16 cellular contexts compared by ENCODE assay signal in the genomic region with DNA sequence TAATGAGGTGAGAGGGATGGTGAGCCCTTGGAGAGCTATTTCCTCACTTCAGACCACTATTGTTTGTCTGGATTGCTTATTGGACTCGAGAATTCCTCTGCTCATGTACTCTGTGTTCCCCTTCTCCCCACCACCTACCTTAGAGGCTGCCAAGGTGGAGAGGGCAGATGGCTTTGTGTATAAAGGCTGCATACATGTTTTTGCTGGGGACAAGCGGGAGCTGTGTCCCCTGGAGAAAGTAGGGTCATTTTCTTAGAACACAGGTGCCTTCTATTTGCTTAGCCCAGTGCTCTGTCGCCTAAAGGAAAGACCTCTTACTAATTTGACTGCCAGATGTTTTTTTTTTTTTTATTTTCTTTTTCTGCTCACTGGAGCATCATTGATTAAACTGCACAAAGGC. TPM values are rescaled to one million over a fixed set of nuclear protein-coding genes. Genes with fewer than 3 reads are reported as not detected.
DNase-seq lines count a peak whose midpoint lies in the region; ATAC-seq and TF ChIP-seq lines count a peak whose summit lies in the region.
"Had no signal": no experiment of that assay in that cellular context is flagged by ENCODE, and none has a peak within 500 bp of the region (broad histone marks: within the 10 kb centered on the region; RNA-seq: fewer than 3 reads in every experiment).

No MANE protein-coding gene starts in this region.

- H3K27ac ChIP-seq in GM23338 (ENCODE audit: low read depth): peak overlapping the region; percentile 75; the same call in 1 of the 2 replicates
- H3K27ac ChIP-seq in IMR-90 (ENCODE audit: insufficient read depth, low read length): no peak overlapping the region
- H3K27ac ChIP-seq: C4-2B, SK-N-MC had no signal

- H3K27ac Mint-ChIP-seq in GM23338 (no peak overlapping the region; the same call in 1 of the 2 replicates), T-helper 17 cell (peak overlapping the region; percentile 73)
- peak overlapping the region in 6 of 10 donors; percentile 2 to 40 (median 24) for H3K27ac Mint-ChIP-seq in naive thymus-derived CD8-positive, alpha-beta T cell
- H3K27ac Mint-ChIP-seq in activated naive CD4-positive, alpha-beta T cell treated with anti-CD3 and anti-CD28 coated beads, Interleukin-2, amount 10 ng/mL, durations not matched to agents 7 days and 5 days: no peak overlapping the region

- H3K9me3 ChIP-seq in IMR-90 (ENCODE audit: control insufficient read depth, insufficient read depth, low read length) (no peaks in the 10 kb centered on the region), T-helper 17 cell (ENCODE audit: control insufficient read depth, low read length, poor library complexity, severe bottlenecking) (no peaks in the 10 kb centered on the region)

- peaks cover 35 to 79% of the 10 kb centered on the region in 2 experiments for H3K79me1 ChIP-seq in IMR-90 (ENCODE audit: low read depth in 1 of 2, low read length in 2 of 2)

- no peaks in the 10 kb centered on the region for H3K9me3 Mint-ChIP-seq in GM23338
- no peaks in the 10 kb centered on the region for H3K9me3 Mint-ChIP-seq in naive thymus-derived CD8-positive, alpha-beta T cell
- H3K9me3 Mint-ChIP-seq in activated naive CD4-positive, alpha-beta T cell treated with anti-CD3 and anti-CD28 coated beads, Interleukin-2, amount 10 ng/mL, durations not matched to agents 7 days and 5 days: peaks cover 3% of the 10 kb centered on the region

- dilution Hi-C loops in IMR-90 (cut with HindIII; ENCODE audit: low sequenced_read_pairs, unreplicated experiment): no loop called here

- peaks cover 37% of the 10 kb centered on the region for H3K79me2 ChIP-seq in GM23338 (replicated peaks; ENCODE audit: insufficient read depth)

- no peak overlapping the region for H2BK15ac ChIP-seq in IMR-90 (ENCODE audit: low read depth, low read length)

- H3F3A ChIP-seq in GM23338 (replicated peaks; ENCODE audit: low read depth): no peaks in the 10 kb centered on the region

- H4K5ac ChIP-seq in IMR-90 (ENCODE audit: low read depth, low read length): no peak overlapping the region

- no peak overlapping the region for H3K14ac ChIP-seq in IMR-90 (replicated peaks; ENCODE audit: low read depth, low read length)

- H2AFZ ChIP-seq in GM23338 (no peak overlapping the region), IMR-90 (replicated peaks; ENCODE audit: low read length, poor library complexity) (no peak overlapping the region)

- H2BK120ac ChIP-seq in IMR-90 (ENCODE audit: low read depth, low read length): no peak overlapping the region

- H3K18ac ChIP-seq in IMR-90 (ENCODE audit: low read depth, low read length): no peak overlapping the region

- H3K4me3 ChIP-seq in GM23338 (no peak overlapping the region), IMR-90 (ENCODE audit: insufficient read depth, low read depth, low read length) (no peak overlapping the region)
- H3K4me3 ChIP-seq: K562, SK-N-MC had no signal

- H3K36me3 ChIP-seq in GM23338 (ENCODE audit: insufficient read depth) (no peaks in the 10 kb centered on the region), IMR-90 (ENCODE audit: control insufficient read depth, insufficient read depth, low read length) (no peaks in the 10 kb centered on the region)

- no peak overlapping the region for H4K8ac ChIP-seq in IMR-90 (ENCODE audit: low read depth in 2 of 2, low read length in 2 of 2)

- CTCF ChIA-PET in IMR-90 (lab: Yijun Ruan, JAX): no interaction called here
- CTCF ChIA-PET in activated naive CD4-positive, alpha-beta T cell treated with anti-CD3 and anti-CD28 coated beads, Interleukin-2, amount 10 ng/mL, durations not matched to agents 7 days and 5 days (lab: Charles Lee): interaction anchor here (0.6 kb wide), 1 partner anchor 37 kb away, joined by 3 read pairs; no protein-coding TSS in a partner anchor

- H3K23ac ChIP-seq in IMR-90 (ENCODE audit: low read depth, low read length): no peak overlapping the region

- BruUV-seq in IMR-90 (replicated peaks; lab: Mats Ljungman, UMichigan): no TSS peak

- peak overlapping the region; percentile 11; the same call in 1 of the 2 replicates for H2AK5ac ChIP-seq in IMR-90 (ENCODE audit: low read depth, low read length)

- intact Hi-C loops in IMR-90 (cut with micrococcal nuclease): no loop called here

- H3K4ac ChIP-seq in IMR-90 (ENCODE audit: low read depth, low read length): no peak overlapping the region

- no peak overlapping the region for H3K4me2 ChIP-seq in GM23338
- H3K4me2 ChIP-seq in IMR-90 (ENCODE audit: low read depth, low read length): no peak overlapping the region

- no peak for TF ChIP-seq POLR2A in IMR-90 (IDR thresholded peaks at IDR 0.05; ENCODE audit: low read depth, low read length)

- H3K36me3 Mint-ChIP-seq in GM23338 (ENCODE audit: low read depth) (no peaks in the 10 kb centered on the region), T-helper 17 cell (ENCODE audit: low read depth) (no peaks in the 10 kb centered on the region)
- peaks cover 0 to 6% (median 0%) of the 10 kb centered on the region in 3 donors for H3K36me3 Mint-ChIP-seq in naive thymus-derived CD8-positive, alpha-beta T cell
- no peaks in the 10 kb centered on the region for H3K36me3 Mint-ChIP-seq in activated naive CD4-positive, alpha-beta T cell treated with anti-CD3 and anti-CD28 coated beads, Interleukin-2, amount 10 ng/mL, durations not matched to agents 7 days and 5 days

- no peak overlapping the region for H3K56ac ChIP-seq in IMR-90 (ENCODE audit: extremely low read depth, insufficient read depth, low read length)

- H2BK5ac ChIP-seq in IMR-90 (ENCODE audit: low read depth, low read length, poor library complexity, severe bottlenecking): no peak overlapping the region

- H3K4me1 Mint-ChIP-seq in GM23338 (peaks cover 26% of the 10 kb centered on the region), T-helper 17 cell (peaks cover 48% of the 10 kb centered on the region)
- H3K4me1 Mint-ChIP-seq in naive thymus-derived CD8-positive, alpha-beta T cell: peaks cover 42 to 90% (median 79%) of the 10 kb centered on the region in 4 donors
- H3K4me1 Mint-ChIP-seq in activated naive CD4-positive, alpha-beta T cell treated with anti-CD3 and anti-CD28 coated beads, Interleukin-2, amount 10 ng/mL, durations not matched to agents 7 days and 5 days: peaks cover 45% of the 10 kb centered on the region

- H3K27me3 ChIP-seq in GM23338 (ENCODE audit: insufficient read depth) (no peaks in the 10 kb centered on the region), IMR-90 (ENCODE audit: control insufficient read depth, insufficient read depth, low read length) (no peaks in the 10 kb centered on the region)

- no peak overlapping the region for H4K91ac ChIP-seq in IMR-90 (ENCODE audit: insufficient read depth, low read depth, low read length)

- H3K27me3 Mint-ChIP-seq in GM23338 (ENCODE audit: insufficient read depth, low read depth, poor library complexity) (peaks cover 3% of the 10 kb centered on the region), T-helper 17 cell (no peaks in the 10 kb centered on the region)
- H3K27me3 Mint-ChIP-seq in naive thymus-derived CD8-positive, alpha-beta T cell: no peaks in the 10 kb centered on the region
- no peaks in the 10 kb centered on the region for H3K27me3 Mint-ChIP-seq in activated naive CD4-positive, alpha-beta T cell treated with anti-CD3 and anti-CD28 coated beads, Interleukin-2, amount 10 ng/mL, durations not matched to agents 7 days and 5 days

- no peak overlapping the region for H3K4me3 Mint-ChIP-seq in GM23338
- no peak overlapping the region for H3K4me3 Mint-ChIP-seq in T-helper 17 cell
- peak overlapping the region in 1 of 10 donors; percentile 6 for H3K4me3 Mint-ChIP-seq in naive thymus-derived CD8-positive, alpha-beta T cell
- no peak overlapping the region for H3K4me3 Mint-ChIP-seq in activated naive CD4-positive, alpha-beta T cell treated with anti-CD3 and anti-CD28 coated beads, Interleukin-2, amount 10 ng/mL, durations not matched to agents 7 days and 5 days

- in situ Hi-C loops in IMR-90 (cut with MboI; ENCODE audit: low sequenced_read_pairs): no loop called here

- WGBS in IMR-90 (ENCODE audit: extremely low coverage in 2 of 2, insufficient read length in 1 of 2), 2 experiments: 100% methylated on average over 1 of the region's 3 CpGs; no CpG with 5 or more reads in 1 of the 2 experiments

- TF ChIP-seq CTCF in GM23338 (conservative IDR thresholded peaks at IDR 0.05; ENCODE audit: low read depth in 2 of 2): no peak
- no peak for TF ChIP-seq CTCF in IMR-90 (conservative IDR thresholded peaks at IDR 0.05; ENCODE audit: low read depth, low read length)

- H4K20me1 ChIP-seq in GM23338 (replicated peaks; ENCODE audit: insufficient read depth): no peaks in the 10 kb centered on the region; the same call in 1 of the 2 replicates
- H4K20me1 ChIP-seq in IMR-90 (ENCODE audit: insufficient read depth, low read length): peaks cover 15% of the 10 kb centered on the region; the same call in 1 of the 2 replicates

- H3K4me1 ChIP-seq in GM23338 (ENCODE audit: insufficient read depth) (peaks cover 29% of the 10 kb centered on the region), IMR-90 (ENCODE audit: control insufficient read depth, insufficient read depth, low read length) (peaks cover 7% of the 10 kb centered on the region)

- no peak for TF ChIP-seq RAD21 in IMR-90 (IDR thresholded peaks at IDR 0.05; ENCODE audit: low read length)

- no peak overlapping the region for H3K9ac ChIP-seq in IMR-90 (ENCODE audit: low read depth, low read length)

- peaks cover 4% of the 10 kb centered on the region for H3K9me1 ChIP-seq in IMR-90 (ENCODE audit: insufficient read depth, low read length)

- no peak for DNase-seq in GM23338 (ENCODE audit: low spot score)
- DNase-seq in IMR-90: no peak
- no peak for DNase-seq in T-helper 17 cell
- DNase-seq in naive thymus-derived CD8-positive, alpha-beta T cell: no peak
- no peak for DNase-seq in T-helper 1 cell
- DNase-seq in activated naive CD4-positive, alpha-beta T cell treated with anti-CD3 and anti-CD28 coated beads, Interleukin-2, amount 10 ng/mL, durations not matched to agents 7 days and 5 days: no peak
- no peak for DNase-seq in NOMO-1 treated with DMSO at 0.1 percent for 48 hours (lab: John Stamatoyannopoulos, UW; ENCODE audit: unreplicated experiment)
- DNase-seq: COR-L47, HCEC 1CT, NCI-H1105 treated with DMSO at 0.1 percent for 48 hours, NCI-H1694, NCI-H345, SHP77 had no signal

- ATAC-seq in GM23338: no peak
- no peak for ATAC-seq in IMR-90 (ENCODE audit: low read depth)
- ATAC-seq in T-helper 17 cell: no peak
- no peak for ATAC-seq in naive thymus-derived CD8-positive, alpha-beta T cell
- ATAC-seq: K562 had no signal

- POLR2A ChIA-PET in IMR-90 (lab: Charles Lee; ENCODE audit: unreplicated experiment): no interaction called here
- POLR2A ChIA-PET in naive thymus-derived CD8-positive, alpha-beta T cell (lab: Charles Lee): interaction anchor here (0.9 kb wide), 1 partner anchor 9 kb away, joined by 5 read pairs; no protein-coding TSS in a partner anchor

- H2AK9ac ChIP-seq in IMR-90 (replicated peaks; ENCODE audit: low read depth, low read length, poor library complexity): no peak overlapping the region

- H2BK20ac ChIP-seq in IMR-90 (ENCODE audit: low read depth, low read length): no peak overlapping the region

- H3K9me2 ChIP-seq in GM23338 (ENCODE audit: insufficient read depth): no peaks in the 10 kb centered on the region

RNA-seq across cellular contexts. Expression of gene RASGRF2, which starts 29.7 kb away (rescaled TPM):
- total RNA-seq in GM23338 (2014; rRNA removed; shearing (Covaris generic)): 15.0 and 19.2 TPM in 2 replicates
- polyA plus RNA-seq in GM23338 (2016; fragmentation: Nextera tagmentation; extraction: Ambion mirVana) (4.3 and 5.0 TPM in 2 replicates), IMR-90 (2012; rRNA removed) (2.9 and 3.0 TPM in 2 replicates)
- total RNA-seq in IMR-90 (2012; rRNA removed) (5.0 and 5.3 TPM in 2 replicates), T-helper 17 cell (10 to 100 TPM; 21.3 to 32.3 TPM)
- polyA plus RNA-seq in IMR-90 (2012; cell fraction: cytosol; rRNA removed): 1.1 and 1.3 TPM in 2 replicates
- 2.3 and 7.5 TPM in 2 replicates for polyA plus RNA-seq in IMR-90 (2012; cell fraction: nucleus; rRNA removed; ENCODE audit: low replicate concordance)
- total RNA-seq in naive thymus-derived CD8-positive, alpha-beta T cell: 10 to 100 TPM; 35.2 to 35.9 TPM
- polyA plus RNA-seq in naive thymus-derived CD8-positive, alpha-beta T cell: 10 to 100 TPM in 2 of 3 donors, 1 to 10 TPM in 1; 8.3 to 21.7 (median 13.7) TPM

Comparison
In these comparisons a context has a peak if more than half of its experiments do, and no peak if none do; other contexts are left out.
1. H3K27ac Mint-ChIP-seq: peak in T-helper 17 cell (single experiment) and naive thymus-derived CD8-positive, alpha-beta T cell (6 of 10); none in GM23338 (single experiment) and activated naive CD4-positive, alpha-beta T cell treated with anti-CD3 and anti-CD28 coated beads, Interleukin-2, amount 10 ng/mL, durations not matched to agents 7 days and 5 days (single experiment).